In genomic region chr1:231028676-231029075, GRCh38 we compare ENCODE assay signal across 17 cellular contexts. TPM values are rescaled to one million over a fixed set of nuclear protein-coding genes. Genes with fewer than 3 reads are reported as not detected.
A peak's percentile ranks its signal among the peaks of the same experiment; 100 is the strongest.
DNase-seq lines count a peak whose midpoint lies in the region; ATAC-seq, FAIRE-seq and TF ChIP-seq lines count a peak whose summit lies in the region.
"Had no signal": no experiment of that assay in that cellular context is flagged by ENCODE, and none has a peak within 500 bp of the region (broad histone marks: within the 10 kb centered on the region; RNA-seq: fewer than 3 reads in every experiment).

No MANE protein-coding gene starts in this region.

- H3K18ac ChIP-seq in mesendoderm (ENCODE audit: low read length), result no peak overlapping the region

- no peak overlapping the region for H2BK5ac ChIP-seq in mesendoderm (ENCODE audit: low read length)

- H2BK15ac ChIP-seq in mesendoderm (replicated peaks; ENCODE audit: low read depth), result no peak overlapping the region

- peak overlapping the region; percentile 56 to 88 (median 73) for H3K4me2 ChIP-seq in BLaER1 treated with 17β-estradiol and CSF1 and Interleukin-3, amounts not matched to agents 10 nM and 100 nM
- H3K4me2 ChIP-seq in endothelial cell of umbilical vein (ENCODE audit: insufficient read depth, low read length) (peak overlapping the region; percentile 20), mesendoderm (ENCODE audit: low read length) (no peak overlapping the region)

- H3K27me3 Mint-ChIP-seq in activated CD4-positive, alpha-beta memory T cell treated with anti-CD3 and anti-CD28 coated beads, Interleukin-2, amount 10 ng/mL, durations not matched to agents 7 days and 5 days, result no peaks in the 10 kb centered on the region
- H3K27me3 Mint-ChIP-seq: activated B cell treated with CpG ODN at 0.5 μM for 24 hours had no signal

- no TSS peak for BruUV-seq in endothelial cell of umbilical vein (replicated peaks; lab: Mats Ljungman, UMichigan)

- ATAC-seq in HG03135 (IDR thresholded peaks at IDR 0.05; ENCODE audit: unreplicated experiment), result no peak
- ATAC-seq: left lobe of liver had no signal

- H3K27me3 ChIP-seq in BLaER1 treated with 17β-estradiol and CSF1 and Interleukin-3, amounts not matched to agents 10 nM and 100 nM, result no peaks in the 10 kb centered on the region
- H3K27me3 ChIP-seq in endothelial cell of umbilical vein (ENCODE audit: control insufficient read depth in 2 of 2, insufficient read depth in 2 of 2, low read length in 2 of 2) (no peaks in the 10 kb centered on the region), mesendoderm (ENCODE audit: insufficient read depth, low read length, poor library complexity) (no peaks in the 10 kb centered on the region)
- H3K27me3 ChIP-seq: dorsolateral prefrontal cortex had no signal

- no peak overlapping the region for H3K23ac ChIP-seq in mesendoderm (ENCODE audit: low read length)

- peaks cover 0 to 29% (median 5%) of the 10 kb centered on the region in 11 experiments; a peak in 9 of 22 replicates for H3K36me3 ChIP-seq in BLaER1 treated with 17β-estradiol and CSF1 and Interleukin-3, amounts not matched to agents 10 nM and 100 nM
- no peaks in the 10 kb centered on the region for H3K36me3 ChIP-seq in endothelial cell of umbilical vein (ENCODE audit: control insufficient read depth in 2 of 2, extremely low read depth in 1 of 2, insufficient read depth in 2 of 2, low read length in 2 of 2)
- H3K36me3 ChIP-seq in mesendoderm (ENCODE audit: control insufficient read depth, insufficient read depth, low read length), result no peaks in the 10 kb centered on the region

- no peak for TF ChIP-seq POLR2A in endothelial cell of umbilical vein (IDR thresholded peaks at IDR 0.05; ENCODE audit: low read depth, low read length)

- TF ChIP-seq CTCF in endothelial cell of umbilical vein (IDR thresholded peaks at IDR 0.05; ENCODE audit: extremely low read depth in 1 of 2, insufficient read depth in 1 of 2, low read depth in 1 of 2, low read length in 2 of 2), result no peak

- CTCF ChIA-PET in endothelial cell of umbilical vein (lab: Charles Lee), result interaction anchor here (0.8 to 1.2 kb wide), 6 partner anchors 12 to 142 kb away, joined by 3 to 8 read pairs (median 4); partner anchors contain the start of genes ARV1 and TTC13
- CTCF ChIA-PET in activated CD4-positive, alpha-beta memory T cell treated with anti-CD3 and anti-CD28 coated beads, Interleukin-2, amount 10 ng/mL, durations not matched to agents 7 days and 5 days (lab: Charles Lee), result no interaction called here

- H3K36me3 Mint-ChIP-seq in activated CD4-positive, alpha-beta memory T cell treated with anti-CD3 and anti-CD28 coated beads, Interleukin-2, amount 10 ng/mL, durations not matched to agents 7 days and 5 days (ENCODE audit: low read depth), result no peaks in the 10 kb centered on the region

- no peak overlapping the region for H3K56ac ChIP-seq in mesendoderm (ENCODE audit: low read length)

- no peaks in the 10 kb centered on the region for H3K9me3 ChIP-seq in BLaER1 treated with 17β-estradiol and CSF1 and Interleukin-3, amounts not matched to agents 10 nM and 100 nM (replicated peaks in 1 of 11)
- no peaks in the 10 kb centered on the region for H3K9me3 ChIP-seq in endothelial cell of umbilical vein (replicated peaks; ENCODE audit: control insufficient read depth, insufficient read depth, low read length)

- POLR2A ChIA-PET in endothelial cell of umbilical vein (lab: Charles Lee), result interaction anchor here (1.2 kb wide), 1 partner anchor 42 kb away, joined by 4 read pairs; no protein-coding TSS in a partner anchor
- POLR2A ChIA-PET in activated CD4-positive, alpha-beta memory T cell treated with anti-CD3 and anti-CD28 coated beads, Interleukin-2, amount 10 ng/mL, durations not matched to agents 7 days and 5 days (lab: Charles Lee), result no interaction called here

- H3K79me2 ChIP-seq in endothelial cell of umbilical vein (ENCODE audit: control insufficient read depth, insufficient read depth, low read length), result no peaks in the 10 kb centered on the region
- no peaks in the 10 kb centered on the region for H3K79me2 ChIP-seq in mesendoderm (ENCODE audit: control insufficient read depth, insufficient read depth, low read length)

- H3K27ac ChIP-seq in BLaER1 treated with 17β-estradiol and CSF1 and Interleukin-3, amounts not matched to agents 10 nM and 100 nM, result peak overlapping the region in 3 of 11 experiments; percentile 27 to 32 (median 30); a peak in 3 of 22 replicates
- H3K27ac ChIP-seq in endothelial cell of umbilical vein (ENCODE audit: insufficient read depth, low read depth, low read length) (peak overlapping the region; percentile 45), mesendoderm (ENCODE audit: low read depth, low read length) (peak overlapping the region; percentile 18)
- H3K27ac ChIP-seq: RWPE1 had no signal

- H4K8ac ChIP-seq in mesendoderm (ENCODE audit: low read depth, low read length), result no peak overlapping the region

- dilution Hi-C loops in endothelial cell of umbilical vein (cut with MboI; ENCODE audit: extremely low pct_ligation_motif_present, low sequenced_read_pairs), result no loop called here

- H2AFZ ChIP-seq in endothelial cell of umbilical vein (ENCODE audit: low read depth, low read length), result peak overlapping the region; percentile 60

- peaks cover 20 to 81% (median 56%) of the 10 kb centered on the region in 11 experiments; a peak in 19 of 22 replicates for H4K20me1 ChIP-seq in BLaER1 treated with 17β-estradiol and CSF1 and Interleukin-3, amounts not matched to agents 10 nM and 100 nM
- H4K20me1 ChIP-seq in endothelial cell of umbilical vein (replicated peaks; ENCODE audit: control insufficient read depth, extremely low read depth, insufficient read depth, low read length), result no peaks in the 10 kb centered on the region

- peaks cover 37 to 50% (median 46%) of the 10 kb centered on the region in 10 experiments for H3K4me1 ChIP-seq in BLaER1 treated with 17β-estradiol and CSF1 and Interleukin-3, amounts not matched to agents 10 nM and 100 nM
- H3K4me1 ChIP-seq in endothelial cell of umbilical vein (ENCODE audit: control insufficient read depth, extremely low read depth, insufficient read depth, low read length) (peaks cover 16% of the 10 kb centered on the region), mesendoderm (ENCODE audit: control insufficient read depth, low read depth, low read length) (peaks cover 3% of the 10 kb centered on the region)

- no peak overlapping the region for H3K4ac ChIP-seq in mesendoderm (ENCODE audit: low read depth, low read length)

- H3K9ac ChIP-seq in BLaER1 treated with 17β-estradiol and CSF1 and Interleukin-3, amounts not matched to agents 10 nM and 100 nM, result peak overlapping the region in 6 of 11 experiments; percentile 4 to 54 (median 28); a peak in 7 of 22 replicates
- H3K9ac ChIP-seq in endothelial cell of umbilical vein (replicated peaks; ENCODE audit: extremely low read depth, insufficient read depth, low read length) (no peak overlapping the region), mesendoderm (ENCODE audit: low read length) (no peak overlapping the region)

- H3K4me1 Mint-ChIP-seq in activated CD4-positive, alpha-beta memory T cell treated with anti-CD3 and anti-CD28 coated beads, Interleukin-2, amount 10 ng/mL, durations not matched to agents 7 days and 5 days, result no peaks in the 10 kb centered on the region
- H3K4me1 Mint-ChIP-seq: nephron had no signal

- H3K9me3 Mint-ChIP-seq in activated CD4-positive, alpha-beta memory T cell treated with anti-CD3 and anti-CD28 coated beads, Interleukin-2, amount 10 ng/mL, durations not matched to agents 7 days and 5 days, result no peaks in the 10 kb centered on the region
- H3K9me3 Mint-ChIP-seq: activated B cell treated with CpG ODN at 0.5 μM for 24 hours; activated naive CD4-positive, alpha-beta T cell treated with anti-CD3 and anti-CD28 coated beads for 36 hours; nephron had no signal

- WGBS in mesendoderm (ENCODE audit: extremely low coverage, insufficient coverage, low lambda C conversion rate), result no CpG with 5 or more reads among the region's 7 CpGs

- H4K5ac ChIP-seq in mesendoderm (ENCODE audit: low read length), result no peak overlapping the region

- peak overlapping the region in 2 of 10 experiments; percentile 30; a peak in 4 of 20 replicates for H3K4me3 ChIP-seq in BLaER1 treated with 17β-estradiol and CSF1 and Interleukin-3, amounts not matched to agents 10 nM and 100 nM
- H3K4me3 ChIP-seq in endothelial cell of umbilical vein (replicated peaks in 1 of 3; ENCODE audit: insufficient read depth in 1 of 3, low read depth in 1 of 3, low read length in 3 of 3), result no peak overlapping the region
- H3K4me3 ChIP-seq in mesendoderm (ENCODE audit: low read length), result no peak overlapping the region

- intact Hi-C loops in endothelial cell of umbilical vein (cut with micrococcal nuclease), result loop anchor here (1.0 to 5.0 kb wide), 7 partner anchors 11 to 162 kb away; partner anchors contain the start of genes TRIM67 and TTC13

- no peak overlapping the region for H3K27ac Mint-ChIP-seq in activated CD4-positive, alpha-beta memory T cell treated with anti-CD3 and anti-CD28 coated beads, Interleukin-2, amount 10 ng/mL, durations not matched to agents 7 days and 5 days
- H3K27ac Mint-ChIP-seq: activated B cell treated with CpG ODN at 0.5 μM for 24 hours; activated naive CD4-positive, alpha-beta T cell treated with anti-CD3 and anti-CD28 coated beads for 36 hours; nephron had no signal

- peak; percentile 91 for FAIRE-seq in endothelial cell of umbilical vein (lab: Jason Lieb, UNC)
- FAIRE-seq: GM12891 had no signal

- no peak overlapping the region for H2BK120ac ChIP-seq in mesendoderm (ENCODE audit: low read depth, low read length)

- no peak overlapping the region for H2AK5ac ChIP-seq in mesendoderm (ENCODE audit: low read length)

- H3K79me1 ChIP-seq in mesendoderm (ENCODE audit: low read length), result peaks cover 6% of the 10 kb centered on the region

- peak; percentile 20 for DNase-seq in KBM-7
- peak; percentile 89 for DNase-seq in endothelial cell of umbilical vein (ENCODE audit: low read depth, low spot score)
- DNase-seq in mesendoderm, result peak; percentile 26
- DNase-seq in activated CD4-positive, alpha-beta memory T cell treated with anti-CD3 and anti-CD28 coated beads, Interleukin-2, amount 10 ng/mL, durations not matched to agents 7 days and 5 days, result no peak
- DNase-seq in RPMI8226, result no peak
- DNase-seq in midbrain (lab: John Stamatoyannopoulos, UW), result no peak
- DNase-seq: activated B cell treated with CpG ODN at 0.5 μM for 24 hours; activated CD8-positive, alpha-beta memory T cell treated with anti-CD3 and anti-CD28 coated beads, Interleukin-2, amount 50 U/mL, for 48 hours; activated naive CD4-positive, alpha-beta T cell treated with anti-CD3 and anti-CD28 coated beads for 36 hours; dorsolateral prefrontal cortex; GDM1 had no signal

- in situ Hi-C loops in KBM-7 (cut with MboI; ENCODE audit: low pct_unique_long_range_greater_than_20kb, low sequenced_read_pairs), result no loop called here

- no peak overlapping the region for H3K4me3 Mint-ChIP-seq in activated CD4-positive, alpha-beta memory T cell treated with anti-CD3 and anti-CD28 coated beads, Interleukin-2, amount 10 ng/mL, durations not matched to agents 7 days and 5 days
- H3K4me3 Mint-ChIP-seq: activated B cell treated with CpG ODN at 0.5 μM for 24 hours; activated naive CD4-positive, alpha-beta T cell treated with anti-CD3 and anti-CD28 coated beads for 36 hours; nephron had no signal

- no peaks in the 10 kb centered on the region for H3K9me1 ChIP-seq in endothelial cell of umbilical vein (replicated peaks; ENCODE audit: control insufficient read depth, extremely low read depth, insufficient read depth, low read length)

RNA-seq across cellular contexts. Expression of gene FAM89A, which starts 11.4 kb away (rescaled TPM):
- total RNA-seq in endothelial cell of umbilical vein, result 13.6 and 24.0 TPM in 2 replicates
- 20.9 and 21.0 TPM in 2 replicates for polyA plus RNA-seq in endothelial cell of umbilical vein
- 11.4 and 12.5 TPM in 2 replicates for polyA plus RNA-seq in endothelial cell of umbilical vein (2011; cell fraction: cytosol; rRNA removed)
- polyA plus RNA-seq in endothelial cell of umbilical vein (2011; cell fraction: nucleus; rRNA removed), result 4.9 and 6.5 TPM in 2 replicates
- 1.8 and 4.4 TPM in 2 replicates for polyA plus RNA-seq in endothelial cell of umbilical vein (2012)
- polyA minus RNA-seq in endothelial cell of umbilical vein, result 15.0 and 19.2 TPM in 2 replicates
- not detected for polyA minus RNA-seq in endothelial cell of umbilical vein (2011; cell fraction: cytosol; rRNA and poly(A)+ RNA removed)
- polyA minus RNA-seq in endothelial cell of umbilical vein (2011; cell fraction: nucleus; rRNA and poly(A)+ RNA removed), result 7.9 and 8.0 TPM in 2 replicates
- polyA plus RNA-seq in mesendoderm (2013, experiment 1 of 2), result 7.8 TPM
- 7.2 TPM for polyA plus RNA-seq in mesendoderm (2013, experiment 2 of 2)
- total RNA-seq in activated CD4-positive, alpha-beta memory T cell treated with anti-CD3 and anti-CD28 coated beads, Interleukin-2, amount 10 ng/mL, durations not matched to agents 7 days and 5 days, result 1 to 10 TPM; 6.8 to 6.9 TPM

RNA-seq across cellular contexts. Expression of gene ARV1, which starts 49.8 kb away (rescaled TPM):
- 10.7 and 12.5 TPM in 2 replicates for total RNA-seq in endothelial cell of umbilical vein
- polyA plus RNA-seq in endothelial cell of umbilical vein, result 10.8 and 14.0 TPM in 2 replicates
- polyA plus RNA-seq in endothelial cell of umbilical vein (2011; cell fraction: cytosol; rRNA removed), result 19.5 TPM in 2 replicates
- 6.6 and 10.7 TPM in 2 replicates for polyA plus RNA-seq in endothelial cell of umbilical vein (2011; cell fraction: nucleus; rRNA removed)
- polyA plus RNA-seq in endothelial cell of umbilical vein (2012), result 12.5 and 14.3 TPM in 2 replicates
- polyA minus RNA-seq in endothelial cell of umbilical vein, result 7.1 and 11.4 TPM in 2 replicates
- polyA minus RNA-seq in endothelial cell of umbilical vein (2011; cell fraction: cytosol; rRNA and poly(A)+ RNA removed), result 8.9 TPM
- 2.0 and 3.2 TPM in 2 replicates for polyA minus RNA-seq in endothelial cell of umbilical vein (2011; cell fraction: nucleus; rRNA and poly(A)+ RNA removed)
- polyA plus RNA-seq in mesendoderm (2013, experiment 1 of 2), result 20.0 TPM
- polyA plus RNA-seq in mesendoderm (2013, experiment 2 of 2), result 18.7 TPM
- total RNA-seq in activated CD4-positive, alpha-beta memory T cell treated with anti-CD3 and anti-CD28 coated beads, Interleukin-2, amount 10 ng/mL, durations not matched to agents 7 days and 5 days, result 10 to 100 TPM; 13.2 to 15.3 TPM

RNA-seq across cellular contexts. Expression of gene TTC13, which starts 50.0 kb away (rescaled TPM):
- total RNA-seq in endothelial cell of umbilical vein, result 22.2 and 23.9 TPM in 2 replicates
- polyA plus RNA-seq in endothelial cell of umbilical vein, result 6.8 and 8.8 TPM in 2 replicates
- polyA plus RNA-seq in endothelial cell of umbilical vein (2011; cell fraction: cytosol; rRNA removed), result 6.9 and 7.5 TPM in 2 replicates
- 41.5 and 43.7 TPM in 2 replicates for polyA plus RNA-seq in endothelial cell of umbilical vein (2011; cell fraction: nucleus; rRNA removed)
- 12.7 and 15.8 TPM in 2 replicates for polyA plus RNA-seq in endothelial cell of umbilical vein (2012)
- 18.8 and 22.1 TPM in 2 replicates for polyA minus RNA-seq in endothelial cell of umbilical vein
- 6.5 TPM for polyA minus RNA-seq in endothelial cell of umbilical vein (2011; cell fraction: cytosol; rRNA and poly(A)+ RNA removed)
- 15.1 and 26.5 TPM in 2 replicates for polyA minus RNA-seq in endothelial cell of umbilical vein (2011; cell fraction: nucleus; rRNA and poly(A)+ RNA removed)
- 4.2 TPM for polyA plus RNA-seq in mesendoderm (2013, experiment 1 of 2)
- polyA plus RNA-seq in mesendoderm (2013, experiment 2 of 2), result 3.7 TPM
- total RNA-seq in activated CD4-positive, alpha-beta memory T cell treated with anti-CD3 and anti-CD28 coated beads, Interleukin-2, amount 10 ng/mL, durations not matched to agents 7 days and 5 days, result 10 to 100 TPM; 42.0 to 46.0 TPM

Comparison
In these comparisons a context has a peak if more than half of its experiments do, and no peak if none do; other contexts are left out.
1. H3K9ac ChIP-seq: peak in BLaER1 treated with 17β-estradiol and CSF1 and Interleukin-3, amounts not matched to agents 10 nM and 100 nM (6 of 11); none in endothelial cell of umbilical vein (single experiment) and mesendoderm (single experiment).
2. DNase-seq: peak in KBM-7 (single experiment), endothelial cell of umbilical vein (single experiment) and mesendoderm (single experiment); none in activated CD4-positive, alpha-beta memory T cell treated with anti-CD3 and anti-CD28 coated beads, Interleukin-2, amount 10 ng/mL, durations not matched to agents 7 days and 5 days (single experiment), RPMI8226 (single experiment) and midbrain (single experiment).